Comparison of ENCODE assay signal across 13 cellular contexts in genomic region chr16:85174871-85175723, GRCh38.
DNase-seq lines count a peak whose midpoint lies in the region; ATAC-seq, FAIRE-seq and TF ChIP-seq lines count a peak whose summit lies in the region.
"Had no signal": no experiment of that assay in that cellular context is flagged by ENCODE, and none has a peak within 500 bp of the region (broad histone marks: within the 10 kb centered on the region; RNA-seq: fewer than 3 reads in every experiment).

No MANE protein-coding gene starts in this region.

- peaks cover 8% of the 10 kb centered on the region for H3K79me2 ChIP-seq in HepG2 (ENCODE audit: insufficient read depth, low read length)
- peaks cover 90% of the 10 kb centered on the region for H3K79me2 ChIP-seq in astrocyte (ENCODE audit: insufficient read depth, low read length)

- intact Hi-C loops in HepG2 (cut with micrococcal nuclease; ENCODE audit: unreplicated experiment): loop anchor here (5.0 kb wide), 1 partner anchor 58 kb away; no protein-coding TSS in a partner anchor
- intact Hi-C loops in right lobe of liver (cut with DNase I): no loop called here
- intact Hi-C loops in uterus (cut with DNase I; ENCODE audit: low total_unique reads): no loop called here

- in situ Hi-C loops in HepG2 (cut with HindIII; ENCODE audit: extremely low pct_ligation_motif_present, low pct_unique_long_range_greater_than_20kb): no loop called here
- in situ Hi-C loops in ACHN (cut with HindIII; ENCODE audit: low pct_ligation_motif_present, low pct_unique_long_range_greater_than_20kb, low sequenced_read_pairs): no loop called here

- H3K4me3 ChIP-seq in HepG2 (replicated peaks in 1 of 3; ENCODE audit: insufficient read depth in 1 of 3, low read depth in 2 of 3, low read length in 3 of 3) (no peak overlapping the region), right lobe of liver (no peak overlapping the region), astrocyte (ENCODE audit: insufficient read depth, low read depth, low read length) (peak overlapping the region; percentile 36), mesenchymal stem cell (ENCODE audit: insufficient read depth in 1 of 2, low read depth in 1 of 2, low read length in 2 of 2) (peak overlapping the region in 1 of 2 experiments; percentile 82), uterus (no peak overlapping the region)

- POLR2A ChIA-PET in HepG2 (lab: Yijun Ruan, JAX): interaction anchor here (2.0 to 6.6 kb wide), 3 partner anchors 16 to 39 kb away, joined by 6 to 39 read pairs (median 34); no protein-coding TSS in a partner anchor
- POLR2A ChIA-PET in naive thymus-derived CD8-positive, alpha-beta T cell (lab: Charles Lee): no interaction called here

- peak overlapping the region; percentile 83 to 89 for H3K4ac ChIP-seq in mesenchymal stem cell (ENCODE audit: low read depth in 1 of 2, low read length in 2 of 2)

- peak overlapping the region; percentile 90 to 91 for H3K18ac ChIP-seq in mesenchymal stem cell (ENCODE audit: low read depth in 1 of 2, low read length in 2 of 2)

- no peaks in the 10 kb centered on the region for H3K36me3 ChIP-seq in HepG2 (replicated peaks in 1 of 2; ENCODE audit: control insufficient read depth in 1 of 2, insufficient read depth in 2 of 2, low read length in 2 of 2)
- no peaks in the 10 kb centered on the region for H3K36me3 ChIP-seq in right lobe of liver
- H3K36me3 ChIP-seq in astrocyte (ENCODE audit: insufficient read depth, low read length): no peaks in the 10 kb centered on the region
- H3K36me3 ChIP-seq in mesenchymal stem cell (ENCODE audit: control insufficient read depth in 1 of 2, insufficient read depth in 2 of 2, low read depth in 1 of 2, low read length in 2 of 2): peaks cover 5 to 36% of the 10 kb centered on the region in 2 experiments
- H3K36me3 ChIP-seq in uterus: no peaks in the 10 kb centered on the region

- 85% methylated on average over 26 of the region's 26 CpGs for WGBS in HepG2 (ENCODE audit: low lambda C conversion rate)
- WGBS in right lobe of liver (ENCODE audit: insufficient coverage, low coverage, low lambda C conversion rate, missing lambda C conversion rate): 57% methylated on average over 4 of the region's 26 CpGs
- 53% methylated on average over 26 of the region's 26 CpGs for WGBS in mesenchymal stem cell

- H3K4me2 ChIP-seq in HepG2 (ENCODE audit: low read depth, low read length) (peak overlapping the region; percentile 90; the same call in 1 of the 2 replicates), astrocyte (ENCODE audit: low read length) (peak overlapping the region; percentile 90), mesenchymal stem cell (ENCODE audit: low read length, poor library complexity, severe bottlenecking) (peak overlapping the region; percentile 60)

- TF ChIP-seq POLR2A in HepG2 (IDR thresholded peaks at IDR 0.05; ENCODE audit: insufficient read depth in 1 of 2, low read depth in 2 of 2, low read length in 2 of 2) (no peak), right lobe of liver (IDR thresholded peaks at IDR 0.05) (no peak), uterus (IDR thresholded peaks at IDR 0.05) (no peak)

- H3K27me3 ChIP-seq in HepG2 (ENCODE audit: control insufficient read depth in 1 of 2, insufficient read depth in 2 of 2, low read length in 2 of 2) (peaks cover 13 to 29% of the 10 kb centered on the region in 2 experiments; a peak in 4 of 5 replicates), right lobe of liver (no peaks in the 10 kb centered on the region), astrocyte (ENCODE audit: insufficient read depth, low read length) (no peaks in the 10 kb centered on the region), mesenchymal stem cell (ENCODE audit: control insufficient read depth in 1 of 2, insufficient read depth in 1 of 2, low read length in 2 of 2) (no peaks in the 10 kb centered on the region), uterus (no peaks in the 10 kb centered on the region)

- peak overlapping the region; percentile 96 for H2BK15ac ChIP-seq in mesenchymal stem cell (ENCODE audit: low read depth, poor library complexity, severe bottlenecking)

- H3K27me3 Mint-ChIP-seq in astrocyte (ENCODE audit: low read depth, unreplicated experiment): peaks cover 10% of the 10 kb centered on the region
- H3K27me3 Mint-ChIP-seq in naive thymus-derived CD8-positive, alpha-beta T cell: peaks cover 27 to 83% (median 67%) of the 10 kb centered on the region in 5 donors

- peak overlapping the region; percentile 90 to 95 for H2BK12ac ChIP-seq in mesenchymal stem cell (ENCODE audit: low read length in 2 of 2)

- peak overlapping the region; percentile 84 for H2AK5ac ChIP-seq in mesenchymal stem cell (ENCODE audit: low read length, severe bottlenecking)

- DNase-seq in HepG2 (ENCODE audit: low spot score) (no peak), right lobe of liver (no peak), astrocyte (ENCODE audit: low read depth) (no peak), mesenchymal stem cell (peak; percentile 72), uterus (no peak), NCI-H446 (lab: John Stamatoyannopoulos, UW) (no peak), ACHN (no peak)
- no peak for DNase-seq in naive thymus-derived CD8-positive, alpha-beta T cell
- DNase-seq: AML-193; naive thymus-derived CD4-positive, alpha-beta T cell; stimulated activated CD4-positive, alpha-beta T cell treated with anti-CD3 and anti-CD28 coated beads, Interleukin-12 subunit alpha, Interleukin-12 subunit beta, amount 100 ng/mL, for 4 hours had no signal

- peak overlapping the region; percentile 96 for H4K91ac ChIP-seq in mesenchymal stem cell (ENCODE audit: low read length)

- H2BK5ac ChIP-seq in mesenchymal stem cell (ENCODE audit: low read depth, low read length, poor library complexity, severe bottlenecking): no peak overlapping the region

- H4K20me1 ChIP-seq in HepG2 (ENCODE audit: insufficient read depth, low read length): peaks cover 29% of the 10 kb centered on the region; the same call in 1 of the 2 replicates
- H4K20me1 ChIP-seq in astrocyte (ENCODE audit: insufficient read depth, low read length): peaks cover 56% of the 10 kb centered on the region

- H3K4me3 Mint-ChIP-seq in astrocyte (ENCODE audit: unreplicated experiment): no peak overlapping the region
- no peak overlapping the region for H3K4me3 Mint-ChIP-seq in naive thymus-derived CD8-positive, alpha-beta T cell
- H3K4me3 Mint-ChIP-seq: activated naive CD4-positive, alpha-beta T cell treated with anti-CD3 and anti-CD28 coated beads, Interleukin-2, amount 50 U/mL, for 24 hours; naive thymus-derived CD4-positive, alpha-beta T cell had no signal

- peaks cover 39% of the 10 kb centered on the region for H3K79me1 ChIP-seq in mesenchymal stem cell (replicated peaks; ENCODE audit: low read length, poor library complexity, severe bottlenecking)

- peaks cover 18% of the 10 kb centered on the region for H3K36me3 Mint-ChIP-seq in astrocyte (ENCODE audit: low read depth, unreplicated experiment)
- H3K36me3 Mint-ChIP-seq in naive thymus-derived CD8-positive, alpha-beta T cell: peaks cover 0 to 3% (median 0%) of the 10 kb centered on the region in 3 donors
- H3K36me3 Mint-ChIP-seq: activated naive CD4-positive, alpha-beta T cell treated with anti-CD3 and anti-CD28 coated beads, Interleukin-2, amount 50 U/mL, for 24 hours had no signal

- peak overlapping the region; percentile 91 for H3K27ac Mint-ChIP-seq in astrocyte (ENCODE audit: unreplicated experiment)
- no peak overlapping the region for H3K27ac Mint-ChIP-seq in naive thymus-derived CD8-positive, alpha-beta T cell
- H3K27ac Mint-ChIP-seq: activated naive CD4-positive, alpha-beta T cell treated with anti-CD3 and anti-CD28 coated beads, Interleukin-2, amount 50 U/mL, for 24 hours; naive thymus-derived CD4-positive, alpha-beta T cell had no signal

- ATAC-seq in HepG2 (no peak), right lobe of liver (no peak)
- ATAC-seq in naive thymus-derived CD8-positive, alpha-beta T cell: no peak
- ATAC-seq: naive thymus-derived CD4-positive, alpha-beta T cell had no signal

- H3K4me1 ChIP-seq in HepG2 (ENCODE audit: insufficient read depth, low read length): peaks cover 53% of the 10 kb centered on the region
- H3K4me1 ChIP-seq in right lobe of liver: peaks cover 0 to 45% (median 10%) of the 10 kb centered on the region in 4 donors
- peaks cover 48% of the 10 kb centered on the region for H3K4me1 ChIP-seq in astrocyte (ENCODE audit: insufficient read depth, low read length)
- H3K4me1 ChIP-seq in mesenchymal stem cell (ENCODE audit: control insufficient read depth, insufficient read depth, low read depth, low read length): peaks cover 73% of the 10 kb centered on the region
- peaks cover 6 to 25% of the 10 kb centered on the region in 2 donors for H3K4me1 ChIP-seq in uterus

- TF ChIP-seq RAD21 in HepG2 (CRISPR knock-in tag; IDR thresholded peaks at IDR 0.05): no peak

- peaks cover 36% of the 10 kb centered on the region for H3K4me1 Mint-ChIP-seq in astrocyte (ENCODE audit: low read depth, unreplicated experiment)
- peaks cover 4 to 9% (median 4%) of the 10 kb centered on the region in 4 donors for H3K4me1 Mint-ChIP-seq in naive thymus-derived CD8-positive, alpha-beta T cell
- H3K4me1 Mint-ChIP-seq: activated naive CD4-positive, alpha-beta T cell treated with anti-CD3 and anti-CD28 coated beads, Interleukin-2, amount 50 U/mL, for 24 hours had no signal

- CTCF ChIA-PET in HepG2 (lab: Yijun Ruan, JAX; ENCODE audit: low intra/inter-chr PET ratio, low total read pairs): no interaction called here

- H3K9me3 ChIP-seq in HepG2 (ENCODE audit: low read length): no peaks in the 10 kb centered on the region
- H3K9me3 ChIP-seq in right lobe of liver: no peaks in the 10 kb centered on the region
- H3K9me3 ChIP-seq in astrocyte (ENCODE audit: insufficient read depth, low read depth, low read length): no peaks in the 10 kb centered on the region
- H3K9me3 ChIP-seq in mesenchymal stem cell (ENCODE audit: control insufficient read depth, low read length): no peaks in the 10 kb centered on the region
- H3K9me3 ChIP-seq in uterus: no peaks in the 10 kb centered on the region

- H3K27ac ChIP-seq in HepG2 (ENCODE audit: extremely low read length, insufficient read depth, low read length) (no peak overlapping the region), right lobe of liver (no peak overlapping the region), astrocyte (ENCODE audit: low read depth, low read length) (peak overlapping the region; percentile 91), mesenchymal stem cell (ENCODE audit: low read length, poor library complexity, severe bottlenecking) (peak overlapping the region; percentile 82), uterus (peak overlapping the region; percentile 57 to 62)

- no peak overlapping the region for H3K23ac ChIP-seq in mesenchymal stem cell (ENCODE audit: low read length in 2 of 2)

- peak overlapping the region in 1 of 2 experiments; percentile 86 for H3K14ac ChIP-seq in mesenchymal stem cell (ENCODE audit: low read length in 2 of 2)

- H4K8ac ChIP-seq in mesenchymal stem cell (ENCODE audit: low read length): peak overlapping the region; percentile 93

- H3K9ac ChIP-seq in HepG2 (ENCODE audit: insufficient read depth, low read depth, low read length) (no peak overlapping the region), astrocyte (ENCODE audit: low read length) (peak overlapping the region; percentile 77), mesenchymal stem cell (ENCODE audit: low read length) (peak overlapping the region; percentile 83)

- no TSS peak for BruUV-seq in HepG2 (replicated peaks; lab: Mats Ljungman, UMichigan)

- TF ChIP-seq EP300 in HepG2 (IDR thresholded peaks at IDR 0.05; ENCODE audit: low read depth in 2 of 2, low read length in 2 of 2) (no peak), HepG2 (CRISPR knock-in tag; IDR thresholded peaks at IDR 0.05; ENCODE audit: borderline replicate concordance) (no peak)

- TF ChIP-seq CTCF in HepG2 (CRISPR knock-in tag; IDR thresholded peaks at IDR 0.05) (no peak), right lobe of liver (IDR thresholded peaks at IDR 0.05) (no peak), astrocyte (IDR thresholded peaks at IDR 0.05; ENCODE audit: insufficient read depth, low read depth, low read length) (no peak), uterus (IDR thresholded peaks at IDR 0.05) (no peak)

- no peak for FAIRE-seq in HepG2 (lab: Jason Lieb, UNC)
- FAIRE-seq in astrocyte (lab: Jason Lieb, UNC): no peak
- FAIRE-seq: colon had no signal

- peak overlapping the region; percentile 98 for H2BK120ac ChIP-seq in mesenchymal stem cell (ENCODE audit: low read depth, low read length)

- H3K9me3 Mint-ChIP-seq in astrocyte (ENCODE audit: unreplicated experiment): no peaks in the 10 kb centered on the region
- no peaks in the 10 kb centered on the region for H3K9me3 Mint-ChIP-seq in naive thymus-derived CD8-positive, alpha-beta T cell
- H3K9me3 Mint-ChIP-seq: activated naive CD4-positive, alpha-beta T cell treated with anti-CD3 and anti-CD28 coated beads, Interleukin-2, amount 50 U/mL, for 24 hours had no signal

- H2AFZ ChIP-seq in HepG2 (ENCODE audit: low read length) (no peak overlapping the region), astrocyte (ENCODE audit: low read depth, low read length) (peak overlapping the region; percentile 43), mesenchymal stem cell (ENCODE audit: low read depth, low read length) (no peak overlapping the region)

Comparison
In these comparisons a context has a peak if more than half of its experiments do, and no peak if none do; other contexts are left out.
1. H3K27ac ChIP-seq: peak in astrocyte (single experiment), mesenchymal stem cell (single experiment) and uterus (2 of 2); none in HepG2 (single experiment) and right lobe of liver (0 of 3).
2. Peak in every context shown above with its lines, with median percentiles within 50 percentile points of each other: H3K4me2 ChIP-seq.